17 cellular contexts compared by ENCODE assay signal in genomic region chr10:59900044-59900727, GRCh38. TPM values are rescaled to one million over a fixed set of nuclear protein-coding genes. Genes with fewer than 3 reads are reported as not detected.
DNase-seq lines count a peak whose midpoint lies in the region; ATAC-seq and TF ChIP-seq lines count a peak whose summit lies in the region.
"Had no signal": no experiment of that assay in that cellular context is flagged by ENCODE, and none has a peak within 500 bp of the region (broad histone marks: within the 10 kb centered on the region; RNA-seq: fewer than 3 reads in every experiment).

No MANE protein-coding gene starts in this region.

- H3K4me1 ChIP-seq in hepatocyte (ENCODE audit: insufficient read depth) (peaks cover 47% of the 10 kb centered on the region), spleen (peaks cover 28 to 99% (median 69%) of the 10 kb centered on the region in 6 donors)
- H3K4me1 ChIP-seq: SJCRH30 had no signal

- no peaks in the 10 kb centered on the region for H3K9me2 ChIP-seq in hepatocyte (replicated peaks; ENCODE audit: insufficient read depth)

- H3K36me3 ChIP-seq in hepatocyte (replicated peaks; ENCODE audit: insufficient read depth, low read depth) (no peaks in the 10 kb centered on the region), spleen (peaks cover 0 to 20% (median 0%) of the 10 kb centered on the region in 6 donors)
- H3K36me3 ChIP-seq: SJCRH30 had no signal

- no peak overlapping the region for H2AFZ ChIP-seq in hepatocyte

- TF ChIP-seq CTCF in hepatocyte (IDR thresholded peaks at IDR 0.05; ENCODE audit: poor library complexity) = no peak
- TF ChIP-seq CTCF in spleen (IDR thresholded peaks at IDR 0.05 in 8 of 11, conservative IDR thresholded peaks at IDR 0.05 in 3 of 11) = no peak

- no peak for ATAC-seq in activated CD4-positive, alpha-beta T cell treated with anti-CD3 and anti-CD28 coated beads for 36 hours
- ATAC-seq in HG02623 (IDR thresholded peaks at IDR 0.05; ENCODE audit: unreplicated experiment) (no peak), GM19324 (IDR thresholded peaks at IDR 0.05; ENCODE audit: low FRiP score, unreplicated experiment) (no peak)
- ATAC-seq: K562 had no signal

- CTCF ChIA-PET in activated CD4-positive, alpha-beta T cell treated with anti-CD3 and anti-CD28 coated beads for 36 hours (lab: Charles Lee) = interaction anchor here (1.4 to 2.3 kb wide), 2 partner anchors 8 to 11 kb away, joined by 4 to 7 read pairs; no protein-coding TSS in a partner anchor

- H3K27ac Mint-ChIP-seq in activated CD4-positive, alpha-beta T cell treated with anti-CD3 and anti-CD28 coated beads for 36 hours = peak overlapping the region; percentile 28

- POLR2A ChIA-PET in activated CD4-positive, alpha-beta T cell treated with anti-CD3 and anti-CD28 coated beads for 36 hours (lab: Charles Lee) = no interaction called here

- H3K27me3 Mint-ChIP-seq in activated CD4-positive, alpha-beta T cell treated with anti-CD3 and anti-CD28 coated beads for 36 hours = no peaks in the 10 kb centered on the region

- H4K20me1 ChIP-seq in hepatocyte (ENCODE audit: insufficient read depth, poor library complexity, severe bottlenecking) = peaks cover 72% of the 10 kb centered on the region

- H3K4me3 Mint-ChIP-seq in activated CD4-positive, alpha-beta T cell treated with anti-CD3 and anti-CD28 coated beads for 36 hours = no peak overlapping the region

- WGBS in hepatocyte (ENCODE audit: low lambda C conversion rate, missing lambda C conversion rate) = 95% methylated on average over 10 of the region's 10 CpGs
- 54 to 77% (median 65%) methylated on average over 10 of the region's 10 CpGs for WGBS in spleen, 5 donors

- peaks cover 40% of the 10 kb centered on the region for H3K36me3 Mint-ChIP-seq in activated CD4-positive, alpha-beta T cell treated with anti-CD3 and anti-CD28 coated beads for 36 hours (ENCODE audit: low read depth)

- peaks cover 75% of the 10 kb centered on the region for H3K4me1 Mint-ChIP-seq in activated CD4-positive, alpha-beta T cell treated with anti-CD3 and anti-CD28 coated beads for 36 hours

- H3K9me3 ChIP-seq in hepatocyte (ENCODE audit: low read depth) (no peaks in the 10 kb centered on the region), spleen (no peaks in the 10 kb centered on the region)
- H3K9me3 ChIP-seq: SJCRH30 had no signal

- DNase-seq in activated CD4-positive, alpha-beta T cell treated with anti-CD3 and anti-CD28 coated beads for 36 hours = no peak
- DNase-seq in activated CD4-positive, alpha-beta T cell treated with anti-CD3 and anti-CD28 coated beads for 4 hours = no peak
- DNase-seq in SW480 (ENCODE audit: low spot score) (peak; percentile 24), hepatocyte (ENCODE audit: low spot score) (no peak), spleen (peak; percentile 83), Kasumi-1 (lab: John Stamatoyannopoulos, UW) (no peak)
- DNase-seq: activated CD4-positive, alpha-beta T cell treated with anti-CD3 and anti-CD28 coated beads, Interleukin-2, amount 50 U/mL, for 48 hours; activated effector memory CD4-positive, alpha-beta T cell treated with Interleukin-2 at 50 U/mL for 16 hours; effector memory CD4-positive, alpha-beta T cell; EL; foreskin melanocyte; NCI-H226; SJCRH30 had no signal

- TF ChIP-seq POLR2A in spleen (IDR thresholded peaks at IDR 0.05) = no peak

- H3K27me3 ChIP-seq in hepatocyte = no peaks in the 10 kb centered on the region
- no peaks in the 10 kb centered on the region for H3K27me3 ChIP-seq in spleen (replicated peaks in 1 of 7)
- H3K27me3 ChIP-seq: SJCRH30 had no signal

- peaks cover 100% of the 10 kb centered on the region for H3K79me2 ChIP-seq in hepatocyte

- no peak overlapping the region for H3K4me2 ChIP-seq in hepatocyte

- intact Hi-C loops in activated CD4-positive, alpha-beta T cell treated with anti-CD3 and anti-CD28 coated beads for 36 hours (cut with DNase I, micrococcal nuclease) = loop anchor here in 1 of 2 experiments (10.0 kb wide), 2 partner anchors 275 to 335 kb away; no protein-coding TSS in a partner anchor
- intact Hi-C loops in spleen (cut with DNase I; ENCODE audit: low total_unique reads) = loop anchor here (10.0 kb wide), 1 partner anchor 65 kb away; no protein-coding TSS in a partner anchor

- peak overlapping the region; percentile 20 for H3K27ac ChIP-seq in hepatocyte
- H3K27ac ChIP-seq in spleen = peak overlapping the region in 4 of 8 donors; percentile 8 to 53 (median 27)
- H3K27ac ChIP-seq: 22Rv1, SJCRH30 had no signal

- H3K9me3 Mint-ChIP-seq in activated CD4-positive, alpha-beta T cell treated with anti-CD3 and anti-CD28 coated beads for 36 hours (ENCODE audit: low read depth) = no peaks in the 10 kb centered on the region

- H3K4me3 ChIP-seq in hepatocyte (no peak overlapping the region), spleen (no peak overlapping the region)
- H3K4me3 ChIP-seq: K562, SJCRH30 had no signal

RNA-seq across cellular contexts. Expression of gene CCDC6, which starts 6.2 kb away (rescaled TPM):
- total RNA-seq in activated CD4-positive, alpha-beta T cell treated with anti-CD3 and anti-CD28 coated beads for 36 hours = 10 to 100 TPM; 49.7 to 53.0 TPM
- total RNA-seq in hepatocyte (44.8 and 49.8 TPM in 2 replicates), spleen (10 to 100 TPM; 29.3 to 55.1 (median 41.3) TPM)
- polyA plus RNA-seq in hepatocyte (22.3 and 23.7 TPM in 2 replicates), spleen (10 to 100 TPM in 2 of 3 donors, 1 to 10 TPM in 1; 8.7 to 13.9 (median 13.7) TPM)

Comparison
In these comparisons a context has a peak if more than half of its experiments do, and no peak if none do; other contexts are left out.
1. DNase-seq: peak in SW480 (single experiment) and spleen (single experiment); none in activated CD4-positive, alpha-beta T cell treated with anti-CD3 and anti-CD28 coated beads for 36 hours (single experiment), activated CD4-positive, alpha-beta T cell treated with anti-CD3 and anti-CD28 coated beads for 4 hours (0 of 2), hepatocyte (single experiment) and Kasumi-1 (0 of 2).